8 cellular contexts compared by ENCODE assay signal in the genomic region with DNA sequence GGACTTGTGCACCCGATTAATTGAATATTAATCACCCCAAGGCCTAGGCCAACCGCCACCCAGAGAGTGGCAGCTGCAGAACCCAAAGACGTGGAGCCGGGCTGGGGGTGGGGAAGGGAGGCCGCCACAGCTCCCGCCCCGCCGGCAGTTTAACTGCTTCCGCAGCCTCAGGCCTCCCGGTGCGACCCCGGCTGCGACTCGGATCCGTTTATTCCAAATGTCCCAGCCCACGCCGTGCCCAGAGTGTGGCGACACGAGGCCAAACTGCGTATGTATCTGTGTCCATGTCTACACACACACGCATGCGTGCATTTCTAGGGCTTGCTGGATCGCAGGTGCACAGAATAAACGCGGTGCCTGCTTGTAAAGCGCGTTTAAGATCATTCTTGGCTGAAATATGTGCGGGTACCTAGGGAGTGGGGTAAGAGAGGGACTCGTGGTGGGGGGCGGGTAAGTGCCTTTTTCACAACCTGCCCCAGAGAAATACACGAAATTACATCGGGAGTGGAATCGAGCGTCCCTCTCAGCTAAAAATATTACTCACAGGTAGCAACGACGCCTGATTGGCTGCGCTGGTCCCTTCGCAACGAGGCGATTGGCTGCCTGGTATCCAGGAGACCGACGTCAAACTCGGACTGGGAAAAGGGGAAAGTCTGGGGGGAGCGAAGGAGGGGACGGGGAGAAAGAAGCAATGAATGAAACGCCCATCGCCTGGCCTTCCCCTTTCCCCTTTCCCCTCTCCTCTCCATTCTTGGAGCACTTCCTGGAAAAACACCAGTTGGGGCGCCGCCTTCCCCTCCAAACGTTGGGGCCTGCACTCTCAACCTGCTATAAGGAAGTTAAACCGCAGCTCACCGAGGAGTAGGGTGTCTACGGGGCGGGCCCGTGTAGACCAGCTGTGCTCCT. TPM values are rescaled to one million over a fixed set of nuclear protein-coding genes. Genes with fewer than 3 reads are reported as not detected.
A peak's percentile ranks its signal among the peaks of the same experiment; 100 is the strongest.
DNase-seq lines count a peak whose midpoint lies in the region; ATAC-seq, FAIRE-seq and TF ChIP-seq lines count a peak whose summit lies in the region.

No MANE protein-coding gene starts in this region.

- H3K27me3 ChIP-seq in bronchial epithelial cell (ENCODE audit: control insufficient read depth, insufficient read depth, low read length): no peaks in the 10 kb centered on the region

- no peak for FAIRE-seq in bronchial epithelial cell (lab: Jason Lieb, UNC)

- peak overlapping the region; percentile 87 to 100 (median 99) for H3K27ac ChIP-seq in skin epidermis

- H3K36me3 ChIP-seq in bronchial epithelial cell (ENCODE audit: control insufficient read depth, insufficient read depth, low read length): peaks cover 6% of the 10 kb centered on the region

- in situ Hi-C loops in ACHN (cut with HindIII; ENCODE audit: low pct_ligation_motif_present, low pct_unique_long_range_greater_than_20kb, low sequenced_read_pairs): no loop called here

- ATAC-seq in GM18907 (IDR thresholded peaks at IDR 0.05; ENCODE audit: unreplicated experiment) (peak; percentile 42), HG03159 (IDR thresholded peaks at IDR 0.05; ENCODE audit: unreplicated experiment) (peak; percentile 41)

- DNase-seq in ACHN: peak; percentile 99
- DNase-seq in NCI-H2227 treated with DMSO at 0.1 percent for 48 hours (lab: John Stamatoyannopoulos, UW): peak; percentile 96
- peak; percentile 96 for DNase-seq in bronchial epithelial cell (ENCODE audit: low read depth)
- peak; percentile 88 for DNase-seq in iPS-NIHi7 (ENCODE audit: extremely low spot score)

- no peak for TF ChIP-seq CTCF in WI38 (IDR thresholded peaks at IDR 0.05; ENCODE audit: low read depth, low read length)
- TF ChIP-seq CTCF in bronchial epithelial cell (IDR thresholded peaks at IDR 0.05; ENCODE audit: insufficient read depth, low read length, severe bottlenecking): no peak

- H3K4me3 ChIP-seq in WI38 (ENCODE audit: low read depth, low read length) (peak overlapping the region; percentile 75), bronchial epithelial cell (ENCODE audit: low read depth, low read length) (peak overlapping the region; percentile 77), skin epidermis (peak overlapping the region; percentile 67 to 100 (median 97))

RNA-seq across cellular contexts. Expression of gene TOB1, which starts 1.0 kb away (rescaled TPM):
- total RNA-seq in bronchial epithelial cell: 11.6 and 19.7 TPM in 2 replicates

RNA-seq across cellular contexts. Expression of gene WFIKKN2, which starts 31.8 kb away (rescaled TPM):
- total RNA-seq in bronchial epithelial cell: not detected in 2 replicates

Comparison
In these comparisons a context has a peak if more than half of its experiments do, and no peak if none do; other contexts are left out.
1. Peak in every context shown above with its lines: DNase-seq, ATAC-seq, H3K4me3 ChIP-seq and H3K27ac ChIP-seq.